ENCODE assay signal across 8 cellular contexts in genomic region chr19:54136864-54137113, GRCh38. TPM values are rescaled to one million over a fixed set of nuclear protein-coding genes. Genes with fewer than 3 reads are reported as not detected.
DNase-seq lines count a peak whose midpoint lies in the region; ATAC-seq and TF ChIP-seq lines count a peak whose summit lies in the region.

No MANE protein-coding gene starts in this region.

- H3K4me3 Mint-ChIP-seq in CD14-positive monocyte (peak overlapping the region; percentile 82 to 93), nephron (peak overlapping the region; percentile 85 to 88 (median 87))

- WGBS in HUES64 = 0% methylated on average over 11 of the region's 11 CpGs

- H3K4me1 Mint-ChIP-seq in CD14-positive monocyte = peaks cover 38% of the 10 kb centered on the region
- H3K4me1 Mint-ChIP-seq in nephron = peaks cover 34% of the 10 kb centered on the region

- peak overlapping the region; percentile 63 for H3K4me3 ChIP-seq in HUES64 (ENCODE audit: low read length)
- peak overlapping the region; percentile 66 for H3K4me3 ChIP-seq in choroid plexus epithelial cell (ENCODE audit: low read depth, low read length)

- H3K36me3 ChIP-seq in HUES64 (ENCODE audit: insufficient read depth, low read length) = peaks cover 33% of the 10 kb centered on the region

- DNase-seq in CD14-positive monocyte (ENCODE audit: low spot score) (no peak), choroid plexus epithelial cell (ENCODE audit: low read depth) (no peak), inferior parietal cortex (ENCODE audit: extremely low spot score) (no peak), NCI-H510A treated with DMSO at 0.1 percent for 48 hours (lab: John Stamatoyannopoulos, UW) (no peak), GM03348 (ENCODE audit: low spot score) (no peak)

- no peaks in the 10 kb centered on the region for H3K4me1 ChIP-seq in HUES64 (ENCODE audit: insufficient read depth, low read length)

- H3K9ac ChIP-seq in HUES64 (ENCODE audit: low read depth, low read length) = peak overlapping the region; percentile 38

- peak overlapping the region; percentile 46; the same call in 1 of the 2 replicates for H3K27ac ChIP-seq in HUES64 (ENCODE audit: low read depth, low read length)

- peaks cover 0 to 2% (median 0%) of the 10 kb centered on the region in 7 donors for H3K9me3 Mint-ChIP-seq in CD14-positive monocyte
- no peaks in the 10 kb centered on the region for H3K9me3 Mint-ChIP-seq in nephron

- ATAC-seq in HG02623 (IDR thresholded peaks at IDR 0.05; ENCODE audit: unreplicated experiment) = no peak

- no peaks in the 10 kb centered on the region for H3K27me3 ChIP-seq in HUES64 (ENCODE audit: insufficient read depth, low read length)

- no peak for TF ChIP-seq CTCF in CD14-positive monocyte (IDR thresholded peaks at IDR 0.05)
- no peak for TF ChIP-seq CTCF in choroid plexus epithelial cell (conservative IDR thresholded peaks at IDR 0.05; ENCODE audit: low read depth, low read length)
- no peak for TF ChIP-seq CTCF in nephron (IDR thresholded peaks at IDR 0.05; ENCODE audit: unreplicated experiment in 3 of 3)

- intact Hi-C loops in CD14-positive monocyte (cut with micrococcal nuclease) = loop anchor here (1.0 to 2.0 kb wide), 3 partner anchors 22 to 34 kb away; partner anchors contain the start of genes LENG1 (in 2 of the 2) and NDUFA3 (in 1 of the 2)

- peak overlapping the region; percentile 82 to 95 (median 94) for H3K27ac Mint-ChIP-seq in CD14-positive monocyte
- H3K27ac Mint-ChIP-seq in nephron = peak overlapping the region; percentile 37 to 79 (median 75)

- peaks cover 5% of the 10 kb centered on the region for H3K9me3 ChIP-seq in HUES64 (ENCODE audit: insufficient read depth, low read depth, low read length)

- H3K36me3 Mint-ChIP-seq in CD14-positive monocyte (peaks cover 9 to 31% of the 10 kb centered on the region in 2 donors), nephron (ENCODE audit: low read depth) (peaks cover 11% of the 10 kb centered on the region)

- peaks cover 2 to 12% (median 2%) of the 10 kb centered on the region in 3 donors for H3K27me3 Mint-ChIP-seq in CD14-positive monocyte (ENCODE audit: low read depth in 3 of 3)
- H3K27me3 Mint-ChIP-seq in nephron (ENCODE audit: low read depth) = no peaks in the 10 kb centered on the region

RNA-seq across cellular contexts. Expression of gene CNOT3, which starts 0.8 kb away (rescaled TPM):
- polyA plus RNA-seq in CD14-positive monocyte = 1 to 10 TPM; 3.0 to 4.2 TPM
- 64.6 TPM for polyA plus RNA-seq in HUES64 (2013, experiment 1 of 2)
- polyA plus RNA-seq in HUES64 (2013, experiment 2 of 2) = 62.3 TPM

RNA-seq across cellular contexts. Expression of gene PRPF31, which starts 21.2 kb away (rescaled TPM):
- polyA plus RNA-seq in CD14-positive monocyte = 10 to 100 TPM; 34.4 to 37.6 TPM
- polyA plus RNA-seq in HUES64 (2013, experiment 1 of 2) = 55.5 TPM
- 58.1 TPM for polyA plus RNA-seq in HUES64 (2013, experiment 2 of 2)

RNA-seq across cellular contexts. Expression of gene TFPT, which starts 21.3 kb away (rescaled TPM):
- 1 to 10 TPM; 7.0 to 9.5 TPM for polyA plus RNA-seq in CD14-positive monocyte
- polyA plus RNA-seq in HUES64 (2013, experiment 1 of 2) = 15.0 TPM
- polyA plus RNA-seq in HUES64 (2013, experiment 2 of 2) = 16.4 TPM

RNA-seq across cellular contexts. Expression of gene LENG1, which starts 22.7 kb away (rescaled TPM):
- polyA plus RNA-seq in CD14-positive monocyte = 1 to 10 TPM; 4.2 to 5.4 TPM
- polyA plus RNA-seq in HUES64 (2013, experiment 1 of 2) = 4.8 TPM
- 6.1 TPM for polyA plus RNA-seq in HUES64 (2013, experiment 2 of 2)

RNA-seq across cellular contexts. Expression of gene NDUFA3, which starts 34.1 kb away (rescaled TPM):
- 100 to 1,000 TPM; 333 to 396 TPM for polyA plus RNA-seq in CD14-positive monocyte
- polyA plus RNA-seq in HUES64 (2013, experiment 1 of 2) = 149 TPM
- polyA plus RNA-seq in HUES64 (2013, experiment 2 of 2) = 176 TPM
